9 cellular contexts compared by ENCODE assay signal in genomic region chr2:17104454-17104853, GRCh38.
A peak's percentile ranks its signal among the peaks of the same experiment; 100 is the strongest.
DNase-seq lines count a peak whose midpoint lies in the region; ATAC-seq and TF ChIP-seq lines count a peak whose summit lies in the region.
"Had no signal": no experiment of that assay in that cellular context is flagged by ENCODE, and none has a peak within 500 bp of the region (broad histone marks: within the 10 kb centered on the region; RNA-seq: fewer than 3 reads in every experiment).

No MANE protein-coding gene starts in this region.

- no peaks in the 10 kb centered on the region for H3K27me3 ChIP-seq in smooth muscle cell (ENCODE audit: low read depth)

- no peak overlapping the region for H3K9ac ChIP-seq in smooth muscle cell (ENCODE audit: low read depth)

- peaks cover 6% of the 10 kb centered on the region for H3K4me1 ChIP-seq in smooth muscle cell (ENCODE audit: low read depth)

- H3F3A ChIP-seq in smooth muscle cell (ENCODE audit: low read depth): no peaks in the 10 kb centered on the region

- H3K4me3 ChIP-seq in smooth muscle cell: no peak overlapping the region

- ATAC-seq in HG02884 (IDR thresholded peaks at IDR 0.05; ENCODE audit: unreplicated experiment): peak; percentile 77

- no peak for TF ChIP-seq CTCF in smooth muscle cell (IDR thresholded peaks at IDR 0.05; ENCODE audit: borderline replicate concordance, insufficient read depth, poor library complexity, severe bottlenecking)

- H2AFZ ChIP-seq in smooth muscle cell (ENCODE audit: low read depth): no peak overlapping the region

- no peaks in the 10 kb centered on the region for H3K79me2 ChIP-seq in smooth muscle cell (ENCODE audit: low read depth)

- DNase-seq in GM19240 (ENCODE audit: insufficient read length, low spot score): peak; percentile 3
- DNase-seq in RPMI7951 (ENCODE audit: low read depth): peak; percentile 62
- DNase-seq in smooth muscle cell (lab: John Stamatoyannopoulos, UW; ENCODE audit: unreplicated experiment): no peak
- DNase-seq in H4 (ENCODE audit: low spot score): no peak
- DNase-seq in activated CD4-positive, alpha-beta T cell treated with anti-CD3 and anti-CD28 coated beads, Interleukin-2, amount 50 U/mL, for 48 hours: no peak
- DNase-seq in NCI-H2196 treated with DMSO at 0.1 percent for 48 hours (lab: John Stamatoyannopoulos, UW; ENCODE audit: unreplicated experiment): no peak
- DNase-seq: activated naive CD4-positive, alpha-beta T cell treated with anti-CD3 and anti-CD28 coated beads, Interleukin-2, amount 10 ng/mL, durations not matched to agents 7 days and 5 days; NCI-H1092 had no signal

- peak overlapping the region; percentile 34 for H3K4me2 ChIP-seq in smooth muscle cell

- H3K9me3 ChIP-seq in smooth muscle cell (replicated peaks; ENCODE audit: low read depth): no peaks in the 10 kb centered on the region

- peak overlapping the region; percentile 66 for H3K27ac ChIP-seq in smooth muscle cell (ENCODE audit: low read depth)

- no peaks in the 10 kb centered on the region for H3K36me3 ChIP-seq in smooth muscle cell (ENCODE audit: low read depth)

- H4K20me1 ChIP-seq in smooth muscle cell (ENCODE audit: low read depth): no peaks in the 10 kb centered on the region

Comparison
In these comparisons a context has a peak if more than half of its experiments do, and no peak if none do; other contexts are left out.
1. DNase-seq: peak in GM19240 (single experiment) and RPMI7951 (single experiment); none in smooth muscle cell (single experiment), H4 (single experiment), activated CD4-positive, alpha-beta T cell treated with anti-CD3 and anti-CD28 coated beads, Interleukin-2, amount 50 U/mL, for 48 hours (0 of 2) and NCI-H2196 treated with DMSO at 0.1 percent for 48 hours (single experiment).